In genomic region chr19:51366050-51366998, GRCh38 we compare ENCODE assay signal across 1 cellular context.
TF ChIP-seq lines count a peak whose summit lies in the region.

Gene ETFB (minus strand): TSS chr19:51366388. CDS start chr19:51366326, 62 bp downstream.

TF ChIP-seq in HepG2, 621 proteins besides CTCF, POLR2A, EP300 and RAD21 (continued from another document and continues in another):
- TF ChIP-seq ZNF350 (CRISPR knock-in tag; IDR thresholded peaks at IDR 0.05; ENCODE audit: borderline replicate concordance, low read depth) (no peak; the same call in 1 of the 2 replicates), KMT2B (CRISPR knock-in tag; IDR thresholded peaks at IDR 0.05) (no peak), THAP11 (CRISPR knock-in tag; IDR thresholded peaks at IDR 0.05) (peak; percentile 64), MNT (IDR thresholded peaks at IDR 0.05) (no peak), PCBP2 (optimal IDR thresholded peaks at IDR 0.05; ENCODE audit: low read depth, low read length, poor library complexity, severe bottlenecking) (peak; percentile 79), ZNF7 (CRISPR knock-in tag; IDR thresholded peaks at IDR 0.05) (no peak), ZNF792 (CRISPR knock-in tag; IDR thresholded peaks at IDR 0.05) (peak; percentile 19; the same call in 1 of the 2 replicates), ZHX1 (CRISPR knock-in tag; IDR thresholded peaks at IDR 0.05; ENCODE audit: low read depth) (no peak; the same call in 1 of the 2 replicates), ISL2 (CRISPR knock-in tag; IDR thresholded peaks at IDR 0.05) (peak; percentile 32; the same call in 1 of the 2 replicates), ZNF552 (CRISPR knock-in tag; IDR thresholded peaks at IDR 0.05; ENCODE audit: borderline replicate concordance) (no peak; the same call in 1 of the 2 replicates), MAX (IDR thresholded peaks at IDR 0.05) (peak; percentile 61; the same call in 1 of the 2 replicates), ZSCAN31 (CRISPR knock-in tag; IDR thresholded peaks at IDR 0.05; ENCODE audit: low read depth) (0 out of 2 replicates have a peak, but pooled peaks have one; percentile 40), CREB3 (CRISPR knock-in tag; IDR thresholded peaks at IDR 0.05) (no peak), ZNF841 (CRISPR knock-in tag; IDR thresholded peaks at IDR 0.05; ENCODE audit: borderline replicate concordance) (no peak), SOX13 (IDR thresholded peaks at IDR 0.05) (no peak), SOX13 (CRISPR knock-in tag; conservative IDR thresholded peaks at IDR 0.05 in 1 of 2, IDR thresholded peaks at IDR 0.05 in 1 of 2) (peak; percentile 6 to 84; a peak in 1 of 4 replicates), NKX3-1 (CRISPR knock-in tag; IDR thresholded peaks at IDR 0.05) (peak; percentile 33; the same call in 1 of the 2 replicates), IKZF1 (IDR thresholded peaks at IDR 0.05) (no peak), MED13 (CRISPR knock-in tag; IDR thresholded peaks at IDR 0.05) (no peak; the same call in 1 of the 2 replicates), ZNF296 (CRISPR knock-in tag; conservative IDR thresholded peaks at IDR 0.05) (no peak), MBD4 (IDR thresholded peaks at IDR 0.05; ENCODE audit: borderline replicate concordance, low read length) (no peak), SNAPC4 (CRISPR knock-in tag; IDR thresholded peaks at IDR 0.05) (peak; percentile 23; the same call in 1 of the 2 replicates), ZNF629 (CRISPR knock-in tag; conservative IDR thresholded peaks at IDR 0.05) (0 out of 2 replicates have a peak, but pooled peaks have one; percentile 12), ZNF329 (CRISPR knock-in tag; IDR thresholded peaks at IDR 0.05; ENCODE audit: low read depth) (no peak), ZNF816 (CRISPR knock-in tag; IDR thresholded peaks at IDR 0.05; ENCODE audit: borderline replicate concordance) (peak; percentile 76; the same call in 1 of the 2 replicates), BCL6 (CRISPR knock-in tag; IDR thresholded peaks at IDR 0.05) (no peak), THRA (CRISPR knock-in tag; IDR thresholded peaks at IDR 0.05; ENCODE audit: borderline replicate concordance) (peak; percentile 42; the same call in 1 of the 2 replicates), DZIP1 (CRISPR knock-in tag; IDR thresholded peaks at IDR 0.05) (no peak), NR2C2 (CRISPR knock-in tag; IDR thresholded peaks at IDR 0.05; ENCODE audit: borderline replicate concordance) (peak; percentile 52; the same call in 1 of the 2 replicates), NFYB (CRISPR knock-in tag; IDR thresholded peaks at IDR 0.05) (peak; percentile 78), FOXP4 (CRISPR knock-in tag; IDR thresholded peaks at IDR 0.05) (peak; percentile 36; the same call in 1 of the 2 replicates), NFKB2 (CRISPR knock-in tag; IDR thresholded peaks at IDR 0.05; ENCODE audit: borderline replicate concordance) (no peak; the same call in 1 of the 2 replicates), ZBTB3 (CRISPR knock-in tag; IDR thresholded peaks at IDR 0.05; ENCODE audit: borderline replicate concordance, low read depth) (no peak), ZFP41 (CRISPR knock-in tag; IDR thresholded peaks at IDR 0.05; ENCODE audit: borderline replicate concordance) (0 out of 2 replicates have a peak, but pooled peaks have one; percentile 70), MED1 (CRISPR knock-in tag; IDR thresholded peaks at IDR 0.05) (peak; percentile 11; the same call in 1 of the 2 replicates), TP53 (CRISPR knock-in tag; conservative IDR thresholded peaks at IDR 0.05) (no peak), ZNF232 (CRISPR knock-in tag; IDR thresholded peaks at IDR 0.05; ENCODE audit: borderline replicate concordance) (peak; percentile 62; the same call in 1 of the 2 replicates), ZFYVE20 (CRISPR knock-in tag; IDR thresholded peaks at IDR 0.05; ENCODE audit: borderline replicate concordance, low read depth) (0 out of 2 replicates have a peak, but pooled peaks have one; percentile 26), MTA3 (CRISPR knock-in tag; IDR thresholded peaks at IDR 0.05) (no peak), DRAP1 (CRISPR knock-in tag; IDR thresholded peaks at IDR 0.05) (peak; percentile 85), PATZ1 (CRISPR knock-in tag; IDR thresholded peaks at IDR 0.05) (no peak; the same call in 1 of the 2 replicates), CHD2 (IDR thresholded peaks at IDR 0.05; ENCODE audit: low read depth, low read length) (peak; percentile 63)
